17 cellular contexts compared by ENCODE assay signal in the genomic region with DNA sequence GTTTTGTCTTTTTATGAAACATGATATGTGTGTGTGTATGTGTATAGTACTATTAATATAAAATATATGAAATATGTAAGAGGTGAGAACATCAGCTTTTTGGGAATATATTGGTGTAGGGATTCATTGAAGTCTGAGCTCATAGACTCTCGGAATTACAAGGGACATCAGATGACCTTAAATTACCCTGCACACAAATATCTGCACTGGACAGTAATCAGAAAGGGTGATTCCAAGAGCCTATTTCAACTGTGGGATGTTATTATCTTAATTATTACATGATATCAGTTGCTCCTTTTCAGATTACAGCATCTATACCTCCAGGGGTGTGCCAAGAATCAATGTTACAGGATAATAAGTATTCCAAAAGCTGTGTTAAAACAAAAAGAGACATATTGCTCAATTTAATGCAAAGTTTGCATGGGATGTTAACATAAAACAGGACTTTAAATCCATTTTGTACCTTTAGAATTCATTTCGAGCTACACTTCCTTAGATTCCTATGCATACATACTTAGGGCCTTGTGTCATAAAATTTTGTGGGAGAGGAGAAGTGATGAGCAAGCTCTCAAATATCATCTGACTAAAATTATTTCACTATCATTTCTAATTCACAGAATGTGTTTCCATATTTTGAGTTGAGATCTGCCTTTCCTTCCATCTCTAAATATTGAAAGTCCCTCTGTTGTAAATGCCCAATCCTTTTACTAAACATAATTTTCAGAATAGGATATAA.
DNase-seq lines count a peak whose midpoint lies in the region; ATAC-seq and TF ChIP-seq lines count a peak whose summit lies in the region.
"Had no signal": no experiment of that assay in that cellular context is flagged by ENCODE, and none has a peak within 500 bp of the region (broad histone marks: within the 10 kb centered on the region; RNA-seq: fewer than 3 reads in every experiment).

No MANE protein-coding gene starts in this region.

- POLR2A ChIA-PET in AG04449 (lab: Yijun Ruan, JAX), result interaction anchor here (0.8 to 0.9 kb wide), 2 partner anchors 17 to 29 kb away, joined by 3 read pairs; no protein-coding TSS in a partner anchor

- H3K27ac Mint-ChIP-seq in osteocyte (ENCODE audit: unreplicated experiment), result peak overlapping the region; percentile 61
- H3K27ac Mint-ChIP-seq: GM23338, IgD-negative memory B cell had no signal

- CTCF ChIA-PET in AG04449 (lab: Yijun Ruan, JAX), result interaction anchor here (1.2 kb wide), 1 partner anchor 9 kb away, joined by 4 read pairs; no protein-coding TSS in a partner anchor

- no peaks in the 10 kb centered on the region for H3K36me3 Mint-ChIP-seq in osteocyte (ENCODE audit: unreplicated experiment)
- H3K36me3 Mint-ChIP-seq: IgD-negative memory B cell had no signal

- no peaks in the 10 kb centered on the region for H3K9me3 Mint-ChIP-seq in osteocyte (ENCODE audit: unreplicated experiment)
- H3K9me3 Mint-ChIP-seq: GM23338, IgD-negative memory B cell had no signal

- no peak overlapping the region for H3K4me3 ChIP-seq in AG04449 (ENCODE audit: low read depth, low read length)
- H3K4me3 ChIP-seq in SJCRH30, result no peak overlapping the region
- H3K4me3 ChIP-seq in gastroesophageal sphincter, result no peak overlapping the region
- H3K4me3 ChIP-seq: GM23338, SJSA1 had no signal

- no peaks in the 10 kb centered on the region for H3K36me3 ChIP-seq in SJCRH30
- no peaks in the 10 kb centered on the region for H3K36me3 ChIP-seq in gastroesophageal sphincter
- H3K36me3 ChIP-seq: SJSA1 had no signal

- no peaks in the 10 kb centered on the region for H3K27me3 ChIP-seq in SJCRH30
- no peaks in the 10 kb centered on the region for H3K27me3 ChIP-seq in gastroesophageal sphincter
- H3K27me3 ChIP-seq: SJSA1 had no signal

- no peaks in the 10 kb centered on the region for H3K27me3 Mint-ChIP-seq in osteocyte (ENCODE audit: unreplicated experiment)
- H3K27me3 Mint-ChIP-seq: IgD-negative memory B cell had no signal

- H3K4me3 Mint-ChIP-seq in osteocyte (ENCODE audit: unreplicated experiment), result no peak overlapping the region
- H3K4me3 Mint-ChIP-seq: GM23338 had no signal

- no peak for TF ChIP-seq EP300 in gastroesophageal sphincter (IDR thresholded peaks at IDR 0.05)

- no peak for TF ChIP-seq CTCF in AG04449 (IDR thresholded peaks at IDR 0.05; ENCODE audit: insufficient read depth, low read length, missing control alignments)
- no peak for TF ChIP-seq CTCF in gastroesophageal sphincter (IDR thresholded peaks at IDR 0.05)
- TF ChIP-seq CTCF in osteocyte (IDR thresholded peaks at IDR 0.05), result no peak

- TF ChIP-seq POLR2A in gastroesophageal sphincter (IDR thresholded peaks at IDR 0.05), result no peak

- 46 to 58% methylated on average over 2 of the region's 2 CpGs for WGBS in gastroesophageal sphincter (ENCODE audit: low coverage in 1 of 2), 2 donors

- DNase-seq in AG04449 (ENCODE audit: low read depth, low spot score) (peak; percentile 14), SJCRH30 (no peak), osteocyte (ENCODE audit: extremely low spot score, unreplicated experiment) (no peak), SKM-1 (lab: John Stamatoyannopoulos, UW; ENCODE audit: unreplicated experiment) (no peak), UCSD-AML1 (lab: John Stamatoyannopoulos, UW; ENCODE audit: unreplicated experiment) (no peak)
- DNase-seq in effector CD8-positive, alpha-beta T cell (lab: John Stamatoyannopoulos, UW), result no peak
- DNase-seq: activated CD4-positive, alpha-beta T cell treated with anti-CD3 and anti-CD28 coated beads, Interleukin-2, amount 50 U/mL, for 48 hours; islet precursor cell; NCI-H1092; NK-92 treated with Interleukin-12 subunit alpha and Interleukin-12 subunit beta, amount 100 ng/mL, for 24 hours; stimulated activated CD4-positive, alpha-beta T cell treated with anti-CD3 and anti-CD28 coated beads, Interleukin-4, amount 100 ng/mL, for 1 hour; stimulated activated naive CD4-positive, alpha-beta T cell had no signal

- H3K4me1 ChIP-seq in SJCRH30, result peaks cover 39% of the 10 kb centered on the region
- H3K4me1 ChIP-seq in gastroesophageal sphincter, result peaks cover 3 to 28% (median 15%) of the 10 kb centered on the region in 3 donors
- H3K4me1 ChIP-seq: SJSA1 had no signal

- H3K27ac ChIP-seq in SJCRH30 (peak overlapping the region; percentile 51), gastroesophageal sphincter (peak overlapping the region; percentile 66 to 90 (median 71))
- H3K27ac ChIP-seq: SJSA1 had no signal

- peaks cover 31% of the 10 kb centered on the region for H3K4me1 Mint-ChIP-seq in osteocyte (ENCODE audit: unreplicated experiment)
- H3K4me1 Mint-ChIP-seq: IgD-negative memory B cell had no signal

- H3K9me3 ChIP-seq in SJCRH30 (replicated peaks) (no peaks in the 10 kb centered on the region; the same call in 1 of the 2 replicates), gastroesophageal sphincter (no peaks in the 10 kb centered on the region)

- ATAC-seq in gastroesophageal sphincter, result no peak
- no peak for ATAC-seq in HG02981 (IDR thresholded peaks at IDR 0.05; ENCODE audit: unreplicated experiment)
- ATAC-seq: GM23338 had no signal
